In genomic region chr2:9416267-9416961, GRCh38 we compare ENCODE assay signal across 24 cellular contexts. TPM values are rescaled to one million over a fixed set of nuclear protein-coding genes. Genes with fewer than 3 reads are reported as not detected.
DNase-seq lines count a peak whose midpoint lies in the region; ATAC-seq lines count a peak whose summit lies in the region.
"Had no signal": no experiment of that assay in that cellular context is flagged by ENCODE, and none has a peak within 500 bp of the region (broad histone marks: within the 10 kb centered on the region; RNA-seq: fewer than 3 reads in every experiment).

No MANE protein-coding gene starts in this region.

- no peak overlapping the region for H3K4me3 Mint-ChIP-seq in activated naive CD8-positive, alpha-beta T cell
- no peak overlapping the region for H3K4me3 Mint-ChIP-seq in activated naive CD8-positive, alpha-beta T cell treated with anti-CD3 and anti-CD28 coated beads for 36 hours
- H3K4me3 Mint-ChIP-seq in activated T-helper 1 cell treated with anti-CD3 and anti-CD28 coated beads, Interleukin-12 subunit alpha, Interleukin-12 subunit beta, Interleukin-2, Interleukin-4 antibody, amounts not matched to agents 30 ng/mL and 10 ng/mL and 1 ng/mL, durations not matched to agents 14 hours and 24 hours and 36 hours, result no peak overlapping the region
- H3K4me3 Mint-ChIP-seq: activated naive CD4-positive, alpha-beta T cell treated with anti-CD3 and anti-CD28 coated beads, Interleukin-2, amount 10 ng/mL, durations not matched to agents 7 days and 5 days; memory B cell; T-helper 2 cell treated with Interferon-gamma antibody and Interleukin-4, amounts not matched to agents 5 μg/mL and 100 μg/mL, for 36 hours had no signal

- no peaks in the 10 kb centered on the region for H3K27me3 ChIP-seq in subcutaneous abdominal adipose tissue (ENCODE audit: control insufficient read depth in 5 of 5, insufficient read depth in 4 of 5, low read length in 5 of 5)
- H3K27me3 ChIP-seq: body of pancreas had no signal

- H3K36me3 ChIP-seq in subcutaneous abdominal adipose tissue (ENCODE audit: control insufficient read depth in 5 of 5, insufficient read depth in 5 of 5, low read length in 5 of 5), result peaks cover 15 to 40% (median 34%) of the 10 kb centered on the region in 5 donors

- ATAC-seq in esophagus mucosa (peak; percentile 66), GM21576 (IDR thresholded peaks at IDR 0.05; ENCODE audit: unreplicated experiment) (no peak), GM19463 (IDR thresholded peaks at IDR 0.05; ENCODE audit: unreplicated experiment) (no peak)
- ATAC-seq: body of pancreas, HepG2 had no signal

- no peaks in the 10 kb centered on the region for H3K9me3 ChIP-seq in subcutaneous abdominal adipose tissue (ENCODE audit: control insufficient read depth in 5 of 5, low read length in 5 of 5)
- H3K9me3 ChIP-seq: body of pancreas, HAP-1 had no signal

- H3K4me1 ChIP-seq in subcutaneous abdominal adipose tissue (ENCODE audit: control insufficient read depth in 5 of 5, insufficient read depth in 5 of 5, low read length in 5 of 5), result peaks cover 4 to 46% (median 29%) of the 10 kb centered on the region in 5 donors
- H3K4me1 ChIP-seq: body of pancreas had no signal

- H3K9ac ChIP-seq in subcutaneous abdominal adipose tissue (ENCODE audit: low read length in 5 of 5), result no peak overlapping the region

- peak overlapping the region; percentile 38 for H3K27ac ChIP-seq in subcutaneous abdominal adipose tissue (ENCODE audit: low read depth, low read length)
- H3K27ac ChIP-seq: body of pancreas, C4-2B had no signal

- no peaks in the 10 kb centered on the region for H3K9me3 Mint-ChIP-seq in activated naive CD8-positive, alpha-beta T cell (ENCODE audit: low read depth)
- no peaks in the 10 kb centered on the region for H3K9me3 Mint-ChIP-seq in activated naive CD8-positive, alpha-beta T cell treated with anti-CD3 and anti-CD28 coated beads for 36 hours
- H3K9me3 Mint-ChIP-seq in activated T-helper 1 cell treated with anti-CD3 and anti-CD28 coated beads, Interleukin-12 subunit alpha, Interleukin-12 subunit beta, Interleukin-2, Interleukin-4 antibody, amounts not matched to agents 30 ng/mL and 10 ng/mL and 1 ng/mL, durations not matched to agents 14 hours and 24 hours and 36 hours, result no peaks in the 10 kb centered on the region
- H3K9me3 Mint-ChIP-seq: activated naive CD4-positive, alpha-beta T cell treated with anti-CD3 and anti-CD28 coated beads, Interleukin-2, amount 10 ng/mL, durations not matched to agents 7 days and 5 days; memory B cell; T-helper 2 cell treated with Interferon-gamma antibody and Interleukin-4, amounts not matched to agents 5 μg/mL and 100 μg/mL, for 36 hours had no signal

- peak overlapping the region; percentile 41 for H3K27ac Mint-ChIP-seq in activated naive CD8-positive, alpha-beta T cell
- no peak overlapping the region for H3K27ac Mint-ChIP-seq in activated naive CD8-positive, alpha-beta T cell treated with anti-CD3 and anti-CD28 coated beads for 36 hours
- peak overlapping the region; percentile 60 for H3K27ac Mint-ChIP-seq in activated T-helper 1 cell treated with anti-CD3 and anti-CD28 coated beads, Interleukin-12 subunit alpha, Interleukin-12 subunit beta, Interleukin-2, Interleukin-4 antibody, amounts not matched to agents 30 ng/mL and 10 ng/mL and 1 ng/mL, durations not matched to agents 14 hours and 24 hours and 36 hours
- H3K27ac Mint-ChIP-seq: activated naive CD4-positive, alpha-beta T cell treated with anti-CD3 and anti-CD28 coated beads, Interleukin-2, amount 10 ng/mL, durations not matched to agents 7 days and 5 days; memory B cell; T-helper 2 cell treated with Interferon-gamma antibody and Interleukin-4, amounts not matched to agents 5 μg/mL and 100 μg/mL, for 36 hours had no signal

- H3K4me3 ChIP-seq in subcutaneous abdominal adipose tissue (ENCODE audit: low read depth in 1 of 5, low read length in 5 of 5), result no peak overlapping the region
- H3K4me3 ChIP-seq: body of pancreas, coronary artery, HAP-1 had no signal

- DNase-seq in activated naive CD8-positive, alpha-beta T cell treated with anti-CD3 and anti-CD28 coated beads for 36 hours, result no peak
- no peak for DNase-seq in activated T-helper 1 cell treated with anti-CD3 and anti-CD28 coated beads, Interleukin-12 subunit alpha, Interleukin-12 subunit beta, Interleukin-2, Interleukin-4 antibody, amounts not matched to agents 30 ng/mL and 10 ng/mL and 1 ng/mL, durations not matched to agents 14 hours and 24 hours and 36 hours (ENCODE audit: low spot score)
- DNase-seq in OCI-M2 (lab: John Stamatoyannopoulos, UW; ENCODE audit: unreplicated experiment), result no peak
- DNase-seq: ACHN; activated CD4-positive, CD25-positive, alpha-beta regulatory T cell; activated naive CD4-positive, alpha-beta T cell treated with anti-CD3 and anti-CD28 coated beads, Interleukin-2, amount 10 ng/mL, durations not matched to agents 7 days and 5 days; body of pancreas; foreskin melanocyte; kidney; NCI-H1417; NCI-H69; small intestine; stimulated activated CD4-positive, alpha-beta T cell treated with anti-CD3 and anti-CD28 coated beads, Interleukin-4, amount 100 ng/mL, for 1 hour had no signal

- H3K36me3 Mint-ChIP-seq in activated naive CD8-positive, alpha-beta T cell, result peaks cover 14% of the 10 kb centered on the region
- H3K36me3 Mint-ChIP-seq in activated naive CD8-positive, alpha-beta T cell treated with anti-CD3 and anti-CD28 coated beads for 36 hours, result peaks cover 35% of the 10 kb centered on the region
- H3K36me3 Mint-ChIP-seq in activated T-helper 1 cell treated with anti-CD3 and anti-CD28 coated beads, Interleukin-12 subunit alpha, Interleukin-12 subunit beta, Interleukin-2, Interleukin-4 antibody, amounts not matched to agents 30 ng/mL and 10 ng/mL and 1 ng/mL, durations not matched to agents 14 hours and 24 hours and 36 hours (ENCODE audit: low read depth), result peaks cover 35% of the 10 kb centered on the region

- peaks cover 51% of the 10 kb centered on the region for H3K4me1 Mint-ChIP-seq in activated naive CD8-positive, alpha-beta T cell (ENCODE audit: low read depth)
- peaks cover 30% of the 10 kb centered on the region for H3K4me1 Mint-ChIP-seq in activated naive CD8-positive, alpha-beta T cell treated with anti-CD3 and anti-CD28 coated beads for 36 hours
- H3K4me1 Mint-ChIP-seq in activated T-helper 1 cell treated with anti-CD3 and anti-CD28 coated beads, Interleukin-12 subunit alpha, Interleukin-12 subunit beta, Interleukin-2, Interleukin-4 antibody, amounts not matched to agents 30 ng/mL and 10 ng/mL and 1 ng/mL, durations not matched to agents 14 hours and 24 hours and 36 hours (ENCODE audit: low read depth), result peaks cover 55% of the 10 kb centered on the region

- intact Hi-C loops in activated T-helper 1 cell treated with anti-CD3 and anti-CD28 coated beads, Interleukin-12 subunit alpha, Interleukin-12 subunit beta, Interleukin-2, Interleukin-4 antibody, amounts not matched to agents 30 ng/mL and 10 ng/mL and 1 ng/mL, durations not matched to agents 14 hours and 24 hours and 36 hours (cut with micrococcal nuclease), result no loop called here

- H3K27me3 Mint-ChIP-seq in activated naive CD8-positive, alpha-beta T cell, result no peaks in the 10 kb centered on the region
- H3K27me3 Mint-ChIP-seq in activated naive CD8-positive, alpha-beta T cell treated with anti-CD3 and anti-CD28 coated beads for 36 hours, result no peaks in the 10 kb centered on the region
- H3K27me3 Mint-ChIP-seq in activated T-helper 1 cell treated with anti-CD3 and anti-CD28 coated beads, Interleukin-12 subunit alpha, Interleukin-12 subunit beta, Interleukin-2, Interleukin-4 antibody, amounts not matched to agents 30 ng/mL and 10 ng/mL and 1 ng/mL, durations not matched to agents 14 hours and 24 hours and 36 hours (ENCODE audit: insufficient read depth), result no peaks in the 10 kb centered on the region
- H3K27me3 Mint-ChIP-seq: activated naive CD4-positive, alpha-beta T cell treated with anti-CD3 and anti-CD28 coated beads, Interleukin-2, amount 10 ng/mL, durations not matched to agents 7 days and 5 days; memory B cell had no signal

RNA-seq across cellular contexts. Expression of gene ITGB1BP1, which starts 6.9 kb away (rescaled TPM):
- 100 to 1,000 TPM; 171 to 180 TPM for total RNA-seq in activated naive CD8-positive, alpha-beta T cell treated with anti-CD3 and anti-CD28 coated beads for 36 hours
- total RNA-seq in activated T-helper 1 cell treated with anti-CD3 and anti-CD28 coated beads, Interleukin-12 subunit alpha, Interleukin-12 subunit beta, Interleukin-2, Interleukin-4 antibody, amounts not matched to agents 30 ng/mL and 10 ng/mL and 1 ng/mL, durations not matched to agents 14 hours and 24 hours and 36 hours, result 115 and 119 TPM in 2 replicates
- total RNA-seq in esophagus mucosa, result 53.8 TPM

RNA-seq across cellular contexts. Expression of gene CPSF3, which starts 7.0 kb away (rescaled TPM):
- total RNA-seq in activated naive CD8-positive, alpha-beta T cell treated with anti-CD3 and anti-CD28 coated beads for 36 hours, result 10 to 100 TPM; 83.8 to 85.6 TPM
- total RNA-seq in activated T-helper 1 cell treated with anti-CD3 and anti-CD28 coated beads, Interleukin-12 subunit alpha, Interleukin-12 subunit beta, Interleukin-2, Interleukin-4 antibody, amounts not matched to agents 30 ng/mL and 10 ng/mL and 1 ng/mL, durations not matched to agents 14 hours and 24 hours and 36 hours, result 74.3 and 74.7 TPM in 2 replicates
- 26.2 TPM for total RNA-seq in esophagus mucosa

RNA-seq across cellular contexts. Expression of gene IAH1, which starts 57.9 kb away (rescaled TPM):
- 10 to 100 TPM; 64.6 to 66.3 TPM for total RNA-seq in activated naive CD8-positive, alpha-beta T cell treated with anti-CD3 and anti-CD28 coated beads for 36 hours
- 78.6 and 89.3 TPM in 2 replicates for total RNA-seq in activated T-helper 1 cell treated with anti-CD3 and anti-CD28 coated beads, Interleukin-12 subunit alpha, Interleukin-12 subunit beta, Interleukin-2, Interleukin-4 antibody, amounts not matched to agents 30 ng/mL and 10 ng/mL and 1 ng/mL, durations not matched to agents 14 hours and 24 hours and 36 hours
- 32.2 TPM for total RNA-seq in esophagus mucosa
